In the genomic region with DNA sequence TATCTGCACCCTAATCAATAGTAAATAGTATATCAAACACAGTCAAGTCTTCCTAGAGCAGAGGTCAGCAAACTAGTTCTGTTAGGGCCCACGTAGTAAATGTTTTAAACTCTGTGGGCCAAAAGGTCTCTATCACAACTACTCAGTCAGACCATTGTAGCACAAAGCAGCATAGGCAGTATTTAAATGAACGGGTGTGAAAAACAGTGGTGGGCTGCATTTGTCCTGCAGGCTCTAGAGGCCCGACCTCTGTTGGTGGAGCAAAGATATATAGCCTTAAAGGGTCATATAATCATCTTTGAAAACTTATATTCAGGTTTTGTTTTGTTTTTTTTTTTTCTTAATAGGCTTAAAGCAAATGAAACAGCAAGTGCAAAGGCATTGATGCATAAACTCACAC, we compare ENCODE assay signal across 28 cellular contexts.
"Had no signal": no experiment of that assay in that cellular context is flagged by ENCODE, and none has a peak within 500 bp of the region (broad histone marks: within the 10 kb centered on the region; RNA-seq: fewer than 3 reads in every experiment).

No MANE protein-coding gene starts in this region.

- H3K27me3 ChIP-seq: hepatocyte, neural progenitor cell, neutrophil, ovary, stomach, testis, thyroid gland, transverse colon, upper lobe of left lung, vagina had no signal

- DNase-seq: immature natural killer cell; left ventricle myocardium inferior; mesendoderm; naive B cell; natural killer cell; nephron progenitor cell; occipital lobe; ovary; retina; right cardiac atrium; stimulated activated CD4-positive, alpha-beta T cell treated with anti-CD3 and anti-CD28 coated beads, Interleukin-12 subunit alpha, Interleukin-12 subunit beta, amount 100 ng/mL, for 4 hours; stimulated activated CD4-positive, alpha-beta T cell treated with anti-CD3 and anti-CD28 coated beads, Interleukin-15, amount 100 ng/mL, for 24 hours; stimulated activated CD4-positive, alpha-beta T cell treated with anti-CD3 and anti-CD28 coated beads, Interleukin-2, amount 100 ng/mL, for 24 hours; stimulated activated CD4-positive, alpha-beta T cell treated with anti-CD3 and anti-CD28 coated beads, Interleukin-4, amount 100 ng/mL, for 1 hour; stimulated activated naive B cell treated with anti-CD40 and anti-IgM and Interleukin-4, amounts not matched to agents 10 μg/mL and 1 μg/mL and 100 μg/mL, for 72 hours; stimulated activated naive CD8-positive, alpha-beta T cell treated with anti-CD3 and anti-CD28 coated beads, Interleukin-15, Interleukin-2, amounts not matched to agents 100 U/mL and 50 U/mL, for 24 hours; stomach; testis; thyroid gland; transverse colon; upper lobe of left lung had no signal

- H3K36me3 ChIP-seq: left ventricle myocardium inferior, neural progenitor cell, neutrophil, ovary, stomach, thyroid gland, transverse colon, upper lobe of left lung, vagina had no signal

- H3K4me3 ChIP-seq: hepatocyte, left ventricle myocardium inferior, lung, neural progenitor cell, ovary, skin epidermis, stomach, testis, thyroid gland, transverse colon, upper lobe of left lung, vagina had no signal

- ATAC-seq: natural killer cell; right cardiac atrium; sciatic nerve; stimulated activated naive B cell treated with anti-CD40 and anti-IgM and Interleukin-4, amounts not matched to agents 10 μg/mL and 1 μg/mL and 100 μg/mL, for 72 hours; stimulated activated naive CD8-positive, alpha-beta T cell treated with anti-CD3 and anti-CD28 coated beads, Interleukin-15, Interleukin-2, amounts not matched to agents 100 U/mL and 50 U/mL, for 24 hours had no signal

- H3K27ac ChIP-seq: hepatocyte, left ventricle myocardium inferior, neural progenitor cell, neutrophil, ovary, skin epidermis, stomach, testis, thyroid gland, transverse colon, upper lobe of left lung, vagina had no signal
